ENCODE assay signal across 3 cellular contexts in genomic region chr6:10491463-10491862, GRCh38.
"Had no signal": no experiment of that assay in that cellular context is flagged by ENCODE, and none has a peak within 500 bp of the region (broad histone marks: within the 10 kb centered on the region; RNA-seq: fewer than 3 reads in every experiment).

No MANE protein-coding gene starts in this region.

- DNase-seq: GDM1, GF-D8 had no signal

- H3K4me3 ChIP-seq: GM12878 had no signal
